ENCODE assay signal across 1 cellular context in the genomic region with DNA sequence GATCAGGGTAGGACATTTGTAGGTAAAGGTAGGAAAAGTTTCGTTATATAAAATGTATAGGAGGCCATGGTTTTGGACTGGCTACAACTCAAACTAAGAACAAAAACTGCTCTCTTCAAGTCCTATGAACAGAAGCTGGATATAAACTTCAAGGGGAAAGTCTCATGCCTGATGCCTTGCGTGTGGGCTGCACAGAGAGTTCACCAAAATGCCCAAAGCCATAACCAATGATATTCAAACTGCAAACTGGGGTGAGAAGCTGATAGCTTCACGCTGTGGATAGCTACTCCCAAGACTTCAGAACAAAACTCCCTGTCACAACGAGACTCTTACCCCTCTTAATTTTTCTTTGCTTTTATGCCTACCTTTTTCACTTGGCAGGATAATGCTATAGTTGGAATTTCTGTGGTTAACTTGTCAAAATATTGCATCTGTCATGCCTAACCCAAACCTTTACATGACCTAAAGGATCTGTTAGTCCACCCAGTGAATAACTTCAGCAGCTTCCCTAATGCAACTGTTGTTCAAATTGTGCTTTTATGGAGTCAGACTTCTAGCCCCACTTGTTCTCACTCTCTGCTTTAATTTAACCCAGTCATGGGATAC.
TF ChIP-seq lines count a peak whose summit lies in the region.

No MANE protein-coding gene starts in this region.

TF ChIP-seq in H1, 55 proteins besides CTCF, POLR2A, EP300 and RAD21 (continued from another document):
- no peak for TF ChIP-seq SIRT6 (IDR thresholded peaks at IDR 0.05; ENCODE audit: low read length)
- no peak for TF ChIP-seq GTF2F1 (IDR thresholded peaks at IDR 0.05; ENCODE audit: borderline replicate concordance, low read depth, low read length)
- TF ChIP-seq, protein P1, sequence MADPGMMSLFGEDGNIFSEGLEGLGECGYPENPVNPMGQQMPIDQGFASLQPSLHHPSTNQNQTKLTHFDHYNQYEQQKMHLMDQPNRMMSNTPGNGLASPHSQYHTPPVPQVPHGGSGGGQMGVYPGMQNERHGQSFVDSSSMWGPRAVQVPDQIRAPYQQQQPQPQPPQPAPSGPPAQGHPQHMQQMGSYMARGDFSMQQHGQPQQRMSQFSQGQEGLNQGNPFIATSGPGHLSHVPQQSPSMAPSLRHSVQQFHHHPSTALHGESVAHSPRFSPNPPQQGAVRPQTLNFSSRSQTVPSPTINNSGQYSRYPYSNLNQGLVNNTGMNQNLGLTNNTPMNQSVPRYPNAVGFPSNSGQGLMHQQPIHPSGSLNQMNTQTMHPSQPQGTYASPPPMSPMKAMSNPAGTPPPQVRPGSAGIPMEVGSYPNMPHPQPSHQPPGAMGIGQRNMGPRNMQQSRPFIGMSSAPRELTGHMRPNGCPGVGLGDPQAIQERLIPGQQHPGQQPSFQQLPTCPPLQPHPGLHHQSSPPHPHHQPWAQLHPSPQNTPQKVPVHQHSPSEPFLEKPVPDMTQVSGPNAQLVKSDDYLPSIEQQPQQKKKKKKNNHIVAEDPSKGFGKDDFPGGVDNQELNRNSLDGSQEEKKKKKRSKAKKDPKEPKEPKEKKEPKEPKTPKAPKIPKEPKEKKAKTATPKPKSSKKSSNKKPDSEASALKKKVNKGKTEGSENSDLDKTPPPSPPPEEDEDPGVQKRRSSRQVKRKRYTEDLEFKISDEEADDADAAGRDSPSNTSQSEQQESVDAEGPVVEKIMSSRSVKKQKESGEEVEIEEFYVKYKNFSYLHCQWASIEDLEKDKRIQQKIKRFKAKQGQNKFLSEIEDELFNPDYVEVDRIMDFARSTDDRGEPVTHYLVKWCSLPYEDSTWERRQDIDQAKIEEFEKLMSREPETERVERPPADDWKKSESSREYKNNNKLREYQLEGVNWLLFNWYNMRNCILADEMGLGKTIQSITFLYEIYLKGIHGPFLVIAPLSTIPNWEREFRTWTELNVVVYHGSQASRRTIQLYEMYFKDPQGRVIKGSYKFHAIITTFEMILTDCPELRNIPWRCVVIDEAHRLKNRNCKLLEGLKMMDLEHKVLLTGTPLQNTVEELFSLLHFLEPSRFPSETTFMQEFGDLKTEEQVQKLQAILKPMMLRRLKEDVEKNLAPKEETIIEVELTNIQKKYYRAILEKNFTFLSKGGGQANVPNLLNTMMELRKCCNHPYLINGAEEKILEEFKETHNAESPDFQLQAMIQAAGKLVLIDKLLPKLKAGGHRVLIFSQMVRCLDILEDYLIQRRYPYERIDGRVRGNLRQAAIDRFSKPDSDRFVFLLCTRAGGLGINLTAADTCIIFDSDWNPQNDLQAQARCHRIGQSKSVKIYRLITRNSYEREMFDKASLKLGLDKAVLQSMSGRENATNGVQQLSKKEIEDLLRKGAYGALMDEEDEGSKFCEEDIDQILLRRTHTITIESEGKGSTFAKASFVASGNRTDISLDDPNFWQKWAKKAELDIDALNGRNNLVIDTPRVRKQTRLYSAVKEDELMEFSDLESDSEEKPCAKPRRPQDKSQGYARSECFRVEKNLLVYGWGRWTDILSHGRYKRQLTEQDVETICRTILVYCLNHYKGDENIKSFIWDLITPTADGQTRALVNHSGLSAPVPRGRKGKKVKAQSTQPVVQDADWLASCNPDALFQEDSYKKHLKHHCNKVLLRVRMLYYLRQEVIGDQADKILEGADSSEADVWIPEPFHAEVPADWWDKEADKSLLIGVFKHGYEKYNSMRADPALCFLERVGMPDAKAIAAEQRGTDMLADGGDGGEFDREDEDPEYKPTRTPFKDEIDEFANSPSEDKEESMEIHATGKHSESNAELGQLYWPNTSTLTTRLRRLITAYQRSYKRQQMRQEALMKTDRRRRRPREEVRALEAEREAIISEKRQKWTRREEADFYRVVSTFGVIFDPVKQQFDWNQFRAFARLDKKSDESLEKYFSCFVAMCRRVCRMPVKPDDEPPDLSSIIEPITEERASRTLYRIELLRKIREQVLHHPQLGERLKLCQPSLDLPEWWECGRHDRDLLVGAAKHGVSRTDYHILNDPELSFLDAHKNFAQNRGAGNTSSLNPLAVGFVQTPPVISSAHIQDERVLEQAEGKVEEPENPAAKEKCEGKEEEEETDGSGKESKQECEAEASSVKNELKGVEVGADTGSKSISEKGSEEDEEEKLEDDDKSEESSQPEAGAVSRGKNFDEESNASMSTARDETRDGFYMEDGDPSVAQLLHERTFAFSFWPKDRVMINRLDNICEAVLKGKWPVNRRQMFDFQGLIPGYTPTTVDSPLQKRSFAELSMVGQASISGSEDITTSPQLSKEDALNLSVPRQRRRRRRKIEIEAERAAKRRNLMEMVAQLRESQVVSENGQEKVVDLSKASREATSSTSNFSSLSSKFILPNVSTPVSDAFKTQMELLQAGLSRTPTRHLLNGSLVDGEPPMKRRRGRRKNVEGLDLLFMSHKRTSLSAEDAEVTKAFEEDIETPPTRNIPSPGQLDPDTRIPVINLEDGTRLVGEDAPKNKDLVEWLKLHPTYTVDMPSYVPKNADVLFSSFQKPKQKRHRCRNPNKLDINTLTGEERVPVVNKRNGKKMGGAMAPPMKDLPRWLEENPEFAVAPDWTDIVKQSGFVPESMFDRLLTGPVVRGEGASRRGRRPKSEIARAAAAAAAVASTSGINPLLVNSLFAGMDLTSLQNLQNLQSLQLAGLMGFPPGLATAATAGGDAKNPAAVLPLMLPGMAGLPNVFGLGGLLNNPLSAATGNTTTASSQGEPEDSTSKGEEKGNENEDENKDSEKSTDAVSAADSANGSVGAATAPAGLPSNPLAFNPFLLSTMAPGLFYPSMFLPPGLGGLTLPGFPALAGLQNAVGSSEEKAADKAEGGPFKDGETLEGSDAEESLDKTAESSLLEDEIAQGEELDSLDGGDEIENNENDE (IDR thresholded peaks at IDR 0.05; ENCODE audit: insufficient replicate concordance, low read length) = no peak
